ENCODE assay signal across 16 cellular contexts in the genomic region with DNA sequence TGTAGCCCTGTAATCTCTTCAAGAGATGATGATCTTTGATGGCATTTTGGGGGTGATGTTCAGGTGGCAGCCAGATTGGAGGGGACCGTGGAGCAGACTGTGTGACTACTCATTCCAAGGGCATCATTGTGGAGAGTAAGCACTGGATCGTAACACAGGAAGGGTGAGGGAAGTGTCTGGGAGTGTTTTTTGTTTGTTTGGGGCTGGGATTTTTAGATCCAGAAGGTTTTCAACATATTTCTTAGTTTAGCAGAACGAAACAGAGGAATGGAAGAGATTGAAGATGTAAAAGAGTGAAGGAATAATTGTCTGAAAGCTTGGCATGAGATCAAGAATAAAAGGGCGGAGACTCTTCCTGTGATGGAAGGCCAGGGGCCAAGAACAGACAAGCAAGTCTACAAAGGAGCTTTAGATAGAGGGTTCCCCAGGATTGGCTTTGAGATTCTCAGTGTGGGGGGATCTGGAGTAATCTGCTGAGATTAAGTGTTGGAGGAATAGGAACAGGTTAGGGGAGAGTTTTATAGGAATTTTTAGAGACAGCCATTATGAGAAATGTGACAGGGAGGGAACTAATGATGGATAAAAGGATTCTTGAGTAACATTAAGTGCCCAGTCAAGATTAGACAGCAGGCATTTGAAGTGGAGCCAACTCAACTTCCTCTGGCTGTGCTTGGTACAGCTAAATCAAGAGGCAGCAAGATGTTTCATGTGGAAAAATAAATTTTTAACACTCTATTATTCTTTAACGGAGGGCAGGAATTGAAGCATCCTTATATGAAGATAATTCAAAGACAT.
DNase-seq lines count a peak whose midpoint lies in the region; ATAC-seq, FAIRE-seq and TF ChIP-seq lines count a peak whose summit lies in the region.
"Had no signal": no experiment of that assay in that cellular context is flagged by ENCODE, and none has a peak within 500 bp of the region (broad histone marks: within the 10 kb centered on the region; RNA-seq: fewer than 3 reads in every experiment).

No MANE protein-coding gene starts in this region.

- peaks cover 53% of the 10 kb centered on the region for H3K79me2 ChIP-seq in endothelial cell of umbilical vein (ENCODE audit: control insufficient read depth, insufficient read depth, low read length)

- POLR2A ChIA-PET in endothelial cell of umbilical vein (lab: Charles Lee), result no interaction called here

- no peaks in the 10 kb centered on the region for H3K9me3 Mint-ChIP-seq in osteocyte (ENCODE audit: unreplicated experiment)
- no peaks in the 10 kb centered on the region for H3K9me3 Mint-ChIP-seq in activated naive CD8-positive, alpha-beta T cell treated with anti-CD3 and anti-CD28 coated beads, Interleukin-2, amount 50 U/mL, for 24 hours
- H3K9me3 Mint-ChIP-seq in CD14-positive monocyte, result peaks cover 0 to 2% (median 0%) of the 10 kb centered on the region in 7 donors

- H3K4me1 Mint-ChIP-seq in osteocyte (ENCODE audit: unreplicated experiment), result peaks cover 54% of the 10 kb centered on the region
- H3K4me1 Mint-ChIP-seq in activated naive CD8-positive, alpha-beta T cell treated with anti-CD3 and anti-CD28 coated beads, Interleukin-2, amount 50 U/mL, for 24 hours, result peaks cover 20% of the 10 kb centered on the region
- H3K4me1 Mint-ChIP-seq in CD14-positive monocyte, result peaks cover 8% of the 10 kb centered on the region

- H2AFZ ChIP-seq in endothelial cell of umbilical vein (ENCODE audit: low read depth, low read length), result no peak overlapping the region

- peak overlapping the region; percentile 57 for H3K27ac ChIP-seq in endothelial cell of umbilical vein (ENCODE audit: insufficient read depth, low read depth, low read length)
- H3K27ac ChIP-seq: SJCRH30, upper lobe of right lung, VCaP had no signal

- no peaks in the 10 kb centered on the region for H3K9me1 ChIP-seq in endothelial cell of umbilical vein (replicated peaks; ENCODE audit: control insufficient read depth, extremely low read depth, insufficient read depth, low read length)

- no peak overlapping the region for H3K4me3 ChIP-seq in endothelial cell of umbilical vein (replicated peaks in 1 of 3; ENCODE audit: insufficient read depth in 1 of 3, low read depth in 1 of 3, low read length in 3 of 3)
- H3K4me3 ChIP-seq: SJCRH30, upper lobe of right lung had no signal

- H3K9ac ChIP-seq in endothelial cell of umbilical vein (replicated peaks; ENCODE audit: extremely low read depth, insufficient read depth, low read length), result peak overlapping the region; percentile 32

- intact Hi-C loops in endothelial cell of umbilical vein (cut with micrococcal nuclease) (loop anchor here (5.0 kb wide), 1 partner anchor 154 kb away; no protein-coding TSS in a partner anchor), CD14-positive monocyte (cut with micrococcal nuclease) (no loop called here)

- no peaks in the 10 kb centered on the region for H3K36me3 ChIP-seq in endothelial cell of umbilical vein (ENCODE audit: control insufficient read depth in 2 of 2, extremely low read depth in 1 of 2, insufficient read depth in 2 of 2, low read length in 2 of 2)
- H3K36me3 ChIP-seq: SJCRH30, upper lobe of right lung had no signal

- DNase-seq in COLO829 (ENCODE audit: low spot score), result peak; percentile 53
- peak; percentile 66 for DNase-seq in NCI-H226
- no peak for DNase-seq in endothelial cell of umbilical vein (ENCODE audit: low read depth, low spot score)
- DNase-seq in osteocyte (ENCODE audit: extremely low spot score, unreplicated experiment), result no peak
- DNase-seq in activated naive CD8-positive, alpha-beta T cell treated with anti-CD3 and anti-CD28 coated beads, Interleukin-2, amount 50 U/mL, for 24 hours, result no peak
- DNase-seq in CD14-positive monocyte (ENCODE audit: low spot score), result no peak
- DNase-seq in COLO668 (lab: John Stamatoyannopoulos, UW; ENCODE audit: unreplicated experiment), result no peak
- DNase-seq: activated naive CD4-positive, alpha-beta T cell treated with anti-CD3 and anti-CD28 coated beads, Interleukin-2, amount 50 U/mL, for 16 hours; NCI-H187; posterior cingulate gyrus; SJCRH30; stimulated activated CD8-positive, alpha-beta memory T cell treated with anti-CD3 and anti-CD28 coated beads, Interleukin-4, amount 100 ng/mL, for 48 hours; upper lobe of right lung had no signal

- H4K20me1 ChIP-seq in endothelial cell of umbilical vein (replicated peaks; ENCODE audit: control insufficient read depth, extremely low read depth, insufficient read depth, low read length), result no peaks in the 10 kb centered on the region

- dilution Hi-C loops in endothelial cell of umbilical vein (cut with MboI; ENCODE audit: extremely low pct_ligation_motif_present, low sequenced_read_pairs), result no loop called here

- CTCF ChIA-PET in endothelial cell of umbilical vein (lab: Charles Lee), result interaction anchor here (1.0 to 1.7 kb wide), 3 partner anchors 14 to 182 kb away, joined by 3 to 6 read pairs (median 3); no protein-coding TSS in a partner anchor

- H3K27me3 Mint-ChIP-seq in osteocyte (ENCODE audit: unreplicated experiment) (no peaks in the 10 kb centered on the region), CD14-positive monocyte (ENCODE audit: low read depth in 3 of 3) (no peaks in the 10 kb centered on the region)
- H3K27me3 Mint-ChIP-seq in activated naive CD8-positive, alpha-beta T cell treated with anti-CD3 and anti-CD28 coated beads, Interleukin-2, amount 50 U/mL, for 24 hours, result no peaks in the 10 kb centered on the region

- H3K36me3 Mint-ChIP-seq in osteocyte (ENCODE audit: unreplicated experiment), result peaks cover 4% of the 10 kb centered on the region
- no peaks in the 10 kb centered on the region for H3K36me3 Mint-ChIP-seq in activated naive CD8-positive, alpha-beta T cell treated with anti-CD3 and anti-CD28 coated beads, Interleukin-2, amount 50 U/mL, for 24 hours (ENCODE audit: low read depth)
- no peaks in the 10 kb centered on the region for H3K36me3 Mint-ChIP-seq in CD14-positive monocyte

- no peak for TF ChIP-seq CTCF in endothelial cell of umbilical vein (IDR thresholded peaks at IDR 0.05; ENCODE audit: extremely low read depth in 1 of 2, insufficient read depth in 1 of 2, low read depth in 1 of 2, low read length in 2 of 2)
- no peak for TF ChIP-seq CTCF in osteocyte (IDR thresholded peaks at IDR 0.05)
- no peak for TF ChIP-seq CTCF in CD14-positive monocyte (IDR thresholded peaks at IDR 0.05)

- BruUV-seq in endothelial cell of umbilical vein (replicated peaks; lab: Mats Ljungman, UMichigan), result no TSS peak

- peak overlapping the region; percentile 50 for H3K4me2 ChIP-seq in endothelial cell of umbilical vein (ENCODE audit: insufficient read depth, low read length)

- H3K27me3 ChIP-seq in endothelial cell of umbilical vein (ENCODE audit: control insufficient read depth in 2 of 2, insufficient read depth in 2 of 2, low read length in 2 of 2), result no peaks in the 10 kb centered on the region
- H3K27me3 ChIP-seq: SJCRH30, upper lobe of right lung had no signal

- peaks cover 54% of the 10 kb centered on the region for H3K4me1 ChIP-seq in endothelial cell of umbilical vein (ENCODE audit: control insufficient read depth, extremely low read depth, insufficient read depth, low read length)
- H3K4me1 ChIP-seq: upper lobe of right lung had no signal

- peak overlapping the region; percentile 78 for H3K27ac Mint-ChIP-seq in osteocyte (ENCODE audit: unreplicated experiment)
- H3K27ac Mint-ChIP-seq in activated naive CD8-positive, alpha-beta T cell treated with anti-CD3 and anti-CD28 coated beads, Interleukin-2, amount 50 U/mL, for 24 hours, result no peak overlapping the region
- no peak overlapping the region for H3K27ac Mint-ChIP-seq in CD14-positive monocyte

- no peaks in the 10 kb centered on the region for H3K9me3 ChIP-seq in endothelial cell of umbilical vein (replicated peaks; ENCODE audit: control insufficient read depth, insufficient read depth, low read length)
- H3K9me3 ChIP-seq: SJCRH30, upper lobe of right lung had no signal

- H3K4me3 Mint-ChIP-seq in osteocyte (ENCODE audit: unreplicated experiment) (no peak overlapping the region), CD14-positive monocyte (no peak overlapping the region)
- no peak overlapping the region for H3K4me3 Mint-ChIP-seq in activated naive CD8-positive, alpha-beta T cell treated with anti-CD3 and anti-CD28 coated beads, Interleukin-2, amount 50 U/mL, for 24 hours

- TF ChIP-seq POLR2A in endothelial cell of umbilical vein (IDR thresholded peaks at IDR 0.05; ENCODE audit: low read depth, low read length), result no peak

- ATAC-seq in activated naive CD8-positive, alpha-beta T cell treated with anti-CD3 and anti-CD28 coated beads, Interleukin-2, amount 50 U/mL, for 24 hours, result no peak
- ATAC-seq in GM21447 (IDR thresholded peaks at IDR 0.05; ENCODE audit: unreplicated experiment), result no peak
- ATAC-seq: upper lobe of right lung had no signal

- peak; percentile 47 for FAIRE-seq in endothelial cell of umbilical vein (lab: Jason Lieb, UNC)
- FAIRE-seq: GM12891 had no signal

TF ChIP-seq in endothelial cell of umbilical vein, 7 proteins besides CTCF, POLR2A, EP300 and RAD21:
- TF ChIP-seq MYC (IDR thresholded peaks at IDR 0.05; ENCODE audit: low read depth, low read length), result no peak
- TF ChIP-seq POLR2AphosphoS5 (IDR thresholded peaks at IDR 0.05; ENCODE audit: insufficient read depth, low read depth, low read length), result no peak
- TF ChIP-seq JUN (IDR thresholded peaks at IDR 0.05; ENCODE audit: borderline replicate concordance, insufficient read depth, insufficient read length, low read depth), result no peak
- TF ChIP-seq GATA2 (IDR thresholded peaks at IDR 0.05; ENCODE audit: insufficient read depth, insufficient read length, low read depth, low read length), result no peak
- TF ChIP-seq FOS (IDR thresholded peaks at IDR 0.05; ENCODE audit: borderline replicate concordance, insufficient read depth, low read length), result no peak
- TF ChIP-seq EZH2 (IDR thresholded peaks at IDR 0.05; ENCODE audit: borderline replicate concordance, low read depth, low read length, severe bottlenecking), result no peak
- TF ChIP-seq, protein P1, sequence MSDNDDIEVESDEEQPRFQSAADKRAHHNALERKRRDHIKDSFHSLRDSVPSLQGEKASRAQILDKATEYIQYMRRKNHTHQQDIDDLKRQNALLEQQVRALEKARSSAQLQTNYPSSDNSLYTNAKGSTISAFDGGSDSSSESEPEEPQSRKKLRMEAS (IDR thresholded peaks at IDR 0.05; ENCODE audit: insufficient read depth, insufficient read length), result no peak

Comparison
In these comparisons a context has a peak if more than half of its experiments do, and no peak if none do; other contexts are left out.
1. DNase-seq: peak in COLO829 (single experiment) and NCI-H226 (single experiment); none in endothelial cell of umbilical vein (single experiment), osteocyte (single experiment), activated naive CD8-positive, alpha-beta T cell treated with anti-CD3 and anti-CD28 coated beads, Interleukin-2, amount 50 U/mL, for 24 hours (single experiment), CD14-positive monocyte (single experiment) and COLO668 (single experiment).